Comparison of ENCODE assay signal across 10 cellular contexts in genomic region chr17:40458001-40458791, GRCh38. TPM values are rescaled to one million over a fixed set of nuclear protein-coding genes. Genes with fewer than 3 reads are reported as not detected.
A peak's percentile ranks its signal among the peaks of the same experiment; 100 is the strongest.
DNase-seq lines count a peak whose midpoint lies in the region; FAIRE-seq and TF ChIP-seq lines count a peak whose summit lies in the region.
"Had no signal": no experiment of that assay in that cellular context is flagged by ENCODE, and none has a peak within 500 bp of the region (broad histone marks: within the 10 kb centered on the region; RNA-seq: fewer than 3 reads in every experiment).

No MANE protein-coding gene starts in this region.

- TF ChIP-seq CTCF in glutamatergic neuron (IDR thresholded peaks at IDR 0.05; ENCODE audit: partially characterized antibody, unreplicated experiment), result no peak
- TF ChIP-seq CTCF in retinal pigment epithelial cell (conservative IDR thresholded peaks at IDR 0.05; ENCODE audit: low read depth, low read length), result no peak

- H3K4me3 ChIP-seq in SK-N-MC, result peak overlapping the region; percentile 71
- H3K4me3 ChIP-seq in retinal pigment epithelial cell (ENCODE audit: low read length), result no peak overlapping the region

- DNase-seq in GM04503 (ENCODE audit: low read depth) (peak; percentile 75), SK-N-MC (ENCODE audit: low read depth, low spot score) (no peak), glutamatergic neuron (peak; percentile 58), retinal pigment epithelial cell (ENCODE audit: low read depth) (peak; percentile 78), medulla oblongata (ENCODE audit: extremely low spot score) (no peak), GM12892 (ENCODE audit: insufficient read length) (no peak)
- no peak for DNase-seq in activated naive CD4-positive, alpha-beta T cell treated with anti-CD3 and anti-CD28 coated beads, Interleukin-2, amount 50 U/mL, for 16 hours
- no peak for DNase-seq in stimulated activated CD4-positive, alpha-beta T cell treated with anti-CD3 and anti-CD28 coated beads, Interleukin-4, amount 100 ng/mL, for 4 hours
- DNase-seq: hippocampal formation, T-helper 17 cell had no signal

- H3K4me1 Mint-ChIP-seq in glutamatergic neuron (ENCODE audit: low read depth, unreplicated experiment), result peaks cover 16% of the 10 kb centered on the region

- no peak overlapping the region for H3K27ac Mint-ChIP-seq in glutamatergic neuron (ENCODE audit: unreplicated experiment)

- H3K27me3 Mint-ChIP-seq in glutamatergic neuron (ENCODE audit: unreplicated experiment), result peaks cover 5% of the 10 kb centered on the region
- H3K27me3 Mint-ChIP-seq: T-helper 17 cell had no signal

- peaks cover 35% of the 10 kb centered on the region for H3K36me3 ChIP-seq in SK-N-MC (ENCODE audit: insufficient read depth, low read length)

- H3K27ac ChIP-seq in SK-N-MC, result peak overlapping the region; percentile 96

- no peaks in the 10 kb centered on the region for H3K36me3 Mint-ChIP-seq in glutamatergic neuron (ENCODE audit: unreplicated experiment)

- peaks cover 2% of the 10 kb centered on the region for H3K9me3 Mint-ChIP-seq in glutamatergic neuron (ENCODE audit: unreplicated experiment)

- peak overlapping the region; percentile 37 for H3K9ac ChIP-seq in SK-N-MC (ENCODE audit: insufficient read length)

- H3K9me3 ChIP-seq in SK-N-MC (ENCODE audit: low read depth, low read length), result no peaks in the 10 kb centered on the region

- TF ChIP-seq POLR2A in GM12892 (IDR thresholded peaks at IDR 0.05; ENCODE audit: low read depth, low read length), result no peak

- no peak for FAIRE-seq in GM12892 (lab: Jason Lieb, UNC)

- H3K4me3 Mint-ChIP-seq in glutamatergic neuron (ENCODE audit: unreplicated experiment), result no peak overlapping the region
- H3K4me3 Mint-ChIP-seq: T-helper 17 cell had no signal

RNA-seq across cellular contexts. Expression of gene IGFBP4, which starts 14.9 kb away (rescaled TPM):
- 1.9 TPM for total RNA-seq in glutamatergic neuron (ENCODE audit: unreplicated experiment)
- polyA plus RNA-seq in GM12892 (2012; ENCODE audit: missing spikeins), result 3.6 TPM

RNA-seq across cellular contexts. Expression of gene TOP2A, which starts 40.5 kb away (rescaled TPM):
- 32.4 TPM for total RNA-seq in glutamatergic neuron (ENCODE audit: unreplicated experiment)
- polyA plus RNA-seq in GM12892 (2012; ENCODE audit: missing spikeins), result 89.2 TPM

RNA-seq across cellular contexts. Expression of gene TNS4, which starts 43.2 kb away (rescaled TPM):
- not detected for total RNA-seq in glutamatergic neuron (ENCODE audit: unreplicated experiment)
- polyA plus RNA-seq in GM12892 (2012; ENCODE audit: missing spikeins), result not detected

Comparison
In these comparisons a context has a peak if more than half of its experiments do, and no peak if none do; other contexts are left out.
1. DNase-seq: peak in GM04503 (single experiment), glutamatergic neuron (single experiment) and retinal pigment epithelial cell (single experiment); none in SK-N-MC (single experiment), activated naive CD4-positive, alpha-beta T cell treated with anti-CD3 and anti-CD28 coated beads, Interleukin-2, amount 50 U/mL, for 16 hours (single experiment), stimulated activated CD4-positive, alpha-beta T cell treated with anti-CD3 and anti-CD28 coated beads, Interleukin-4, amount 100 ng/mL, for 4 hours (0 of 2), medulla oblongata (single experiment) and GM12892 (single experiment).